ENCODE assay signal across 8 cellular contexts in the genomic region with DNA sequence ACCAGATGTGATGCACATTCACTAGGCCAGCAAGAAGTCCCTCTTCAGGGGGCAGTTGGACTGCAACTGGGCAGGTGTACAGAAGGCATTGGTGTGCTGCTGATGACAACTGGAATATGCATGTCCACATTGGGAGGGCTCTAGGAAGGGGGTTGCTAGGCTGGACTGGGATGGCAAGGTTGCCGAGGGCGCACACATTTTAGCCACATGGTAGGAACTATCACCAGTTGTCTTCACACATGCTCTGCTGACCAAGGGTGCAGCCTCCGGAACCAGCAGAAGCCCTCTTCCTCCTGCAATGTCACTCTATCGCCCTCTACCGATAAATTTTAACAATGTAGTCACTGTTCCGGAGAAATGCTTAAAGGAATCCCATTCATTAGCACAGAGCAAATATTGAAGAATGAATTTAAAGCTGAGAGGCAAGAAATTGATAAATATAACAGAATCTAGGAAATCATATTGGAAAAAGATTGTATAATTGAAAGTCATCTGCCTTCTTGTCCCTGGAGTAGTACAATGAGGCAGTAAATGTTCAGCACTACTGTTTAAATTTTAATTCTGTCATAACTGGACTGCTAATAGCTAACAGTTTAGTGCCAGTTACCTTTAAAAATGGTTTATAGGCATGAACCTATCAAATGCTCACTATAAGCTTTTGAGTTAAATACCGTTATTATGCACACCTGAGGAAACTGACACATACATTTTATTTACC. TPM values are rescaled to one million over a fixed set of nuclear protein-coding genes. Genes with fewer than 3 reads are reported as not detected.
DNase-seq lines count a peak whose midpoint lies in the region; ATAC-seq and TF ChIP-seq lines count a peak whose summit lies in the region.

No MANE protein-coding gene starts in this region.

- H3K4me3 Mint-ChIP-seq in MCF 10A (ENCODE audit: unreplicated experiment), result no peak overlapping the region

- H3K4me1 Mint-ChIP-seq in MCF 10A (ENCODE audit: insufficient read depth, unreplicated experiment), result peaks cover 5% of the 10 kb centered on the region

- peak; percentile 57 for TF ChIP-seq CTCF in GM13976 (IDR thresholded peaks at IDR 0.05; ENCODE audit: borderline replicate concordance, control extremely low read depth, extremely low read depth, insufficient read depth, missing control alignments)
- TF ChIP-seq CTCF in NB4 (IDR thresholded peaks at IDR 0.05; ENCODE audit: low read depth, low read length), result peak; percentile 63
- peak; percentile 82 for TF ChIP-seq CTCF in MCF 10A (IDR thresholded peaks at IDR 0.05; ENCODE audit: unreplicated experiment)

- no peak for TF ChIP-seq POLR2A in NB4 (IDR thresholded peaks at IDR 0.05; ENCODE audit: extremely low read depth, insufficient read length)

- no TSS peak for BruUV-seq in MCF 10A (replicated peaks; lab: Mats Ljungman, UMichigan)

- in situ Hi-C loops in GM13976 (cut with MboI; ENCODE audit: low sequenced_read_pairs, unreplicated experiment), result no loop called here

- no peaks in the 10 kb centered on the region for H3K27me3 Mint-ChIP-seq in MCF 10A (ENCODE audit: insufficient read depth, unreplicated experiment)

- H3K4me3 ChIP-seq in NB4 (ENCODE audit: low read depth, low read length), result no peak overlapping the region

- DNase-seq in AG08395 (ENCODE audit: low spot score) (peak; percentile 87), GM13976 (ENCODE audit: low spot score) (peak; percentile 76), NB4 (ENCODE audit: low read depth) (peak; percentile 84), SKM-1 treated with dmso at 0.1 percent for 144 hours (lab: John Stamatoyannopoulos, UW; ENCODE audit: unreplicated experiment) (peak; percentile 64), MCF 10A (ENCODE audit: unreplicated experiment) (peak; percentile 72), iris pigment epithelial cell (ENCODE audit: low read depth) (peak; percentile 68)
- DNase-seq in stimulated activated CD4-positive, alpha-beta T cell treated with anti-CD3 and anti-CD28 coated beads, Interleukin-2, amount 100 ng/mL, for 4 hours (ENCODE audit: low read depth), result peak; percentile 15

- no peak overlapping the region for H3K27ac Mint-ChIP-seq in MCF 10A (ENCODE audit: low read depth, unreplicated experiment)

- peak; percentile 88 for ATAC-seq in HG02759 (IDR thresholded peaks at IDR 0.05; ENCODE audit: unreplicated experiment)

- no peaks in the 10 kb centered on the region for H3K9me3 Mint-ChIP-seq in MCF 10A (ENCODE audit: unreplicated experiment)

- POLR2A ChIA-PET in MCF 10A (lab: Yijun Ruan, JAX), result interaction anchor here (0.7 to 2.5 kb wide), 4 partner anchors 23 to 505 kb away, joined by 3 to 14 read pairs (median 8); partner anchors contain the start of genes LRRC28 and LYSMD4

- CTCF ChIA-PET in MCF 10A (lab: Yijun Ruan, JAX), result interaction anchor here (0.6 to 5.3 kb wide), 41 partner anchors 8 to 718 kb away, joined by 3 to 49 read pairs (median 4); partner anchors contain the start of gene LYSMD4

- intact Hi-C loops in MCF 10A (cut with micrococcal nuclease), result loop anchor here (1.0 kb wide), 4 partner anchors 48 to 483 kb away; no protein-coding TSS in a partner anchor

- peaks cover 6% of the 10 kb centered on the region for H3K36me3 Mint-ChIP-seq in MCF 10A (ENCODE audit: insufficient read depth, unreplicated experiment)

RNA-seq across cellular contexts. Expression of gene LYSMD4, which starts 22.6 kb away (rescaled TPM):
- 5.7 and 9.0 TPM in 2 replicates for total RNA-seq in MCF 10A (2022)

Comparison
In these comparisons a context has a peak if more than half of its experiments do, and no peak if none do; other contexts are left out.
1. DNase-seq: peak in every context shown above with its lines; median percentile 87 in AG08395; 84 in NB4; 76 in GM13976; 72 in MCF 10A; 68 in iris pigment epithelial cell; 64 in SKM-1 treated with dmso at 0.1 percent for 144 hours; 15 in stimulated activated CD4-positive, alpha-beta T cell treated with anti-CD3 and anti-CD28 coated beads, Interleukin-2, amount 100 ng/mL, for 4 hours.